In genomic region chr5:172833372-172833690, GRCh38 we compare ENCODE assay signal across 8 cellular contexts. TPM values are rescaled to one million over a fixed set of nuclear protein-coding genes. Genes with fewer than 3 reads are reported as not detected.
A peak's percentile ranks its signal among the peaks of the same experiment; 100 is the strongest.
DNase-seq lines count a peak whose midpoint lies in the region; ATAC-seq, FAIRE-seq and TF ChIP-seq lines count a peak whose summit lies in the region.

No MANE protein-coding gene starts in this region.

- peak overlapping the region; percentile 86 for H3K4me2 ChIP-seq in PC-9

- no TSS peak for BruUV-seq in PC-9 (replicated peaks; lab: Mats Ljungman, UMichigan)

- no peaks in the 10 kb centered on the region for H3K27me3 Mint-ChIP-seq in CD4-positive, alpha-beta T cell

- CTCF ChIA-PET in CD4-positive, alpha-beta T cell (lab: Charles Lee), result interaction anchor here (0.6 kb wide), 1 partner anchor 715 kb away, joined by 4 read pairs; no protein-coding TSS in a partner anchor
- CTCF ChIA-PET in PC-9 (lab: Charles Lee), result interaction anchor here (0.6 kb wide), 1 partner anchor 26 kb away, joined by 3 read pairs; no protein-coding TSS in a partner anchor

- intact Hi-C loops in CD4-positive, alpha-beta T cell (cut with DNase I, micrococcal nuclease), result loop anchor here (2.0 to 10.0 kb wide), 3 partner anchors 61 to 1449 kb away; partner anchors contain the start of gene NPM1 (in 1 of the 2)
- intact Hi-C loops in PC-9 (cut with micrococcal nuclease; ENCODE audit: unreplicated experiment), result no loop called here

- no peaks in the 10 kb centered on the region for H4K20me1 ChIP-seq in PC-9 (ENCODE audit: insufficient read depth)

- peaks cover 14% of the 10 kb centered on the region for H3F3A ChIP-seq in PC-9 (ENCODE audit: insufficient read depth, low read depth)

- no peaks in the 10 kb centered on the region for H3K9me3 Mint-ChIP-seq in CD4-positive, alpha-beta T cell

- peaks cover 5% of the 10 kb centered on the region for H3K36me3 Mint-ChIP-seq in CD4-positive, alpha-beta T cell (ENCODE audit: low read depth)

- no peak for DNase-seq in CD4-positive, alpha-beta T cell
- DNase-seq in PC-9 (no peak), epithelial cell of esophagus (ENCODE audit: low read depth) (no peak), HTR-8/SVneo (ENCODE audit: insufficient read length, low spot score) (no peak), urothelium cell line (ENCODE audit: low spot score) (no peak), C1 segment of cervical spinal cord (lab: John Stamatoyannopoulos, UW) (no peak)

- no peak overlapping the region for H2AFZ ChIP-seq in PC-9

- H3K79me2 ChIP-seq in PC-9 (ENCODE audit: low read depth), result peaks cover 39% of the 10 kb centered on the region

- no peaks in the 10 kb centered on the region for H3K36me3 ChIP-seq in PC-9 (ENCODE audit: low read depth)
- H3K36me3 ChIP-seq in neutrophil, result no peaks in the 10 kb centered on the region

- no peak for ATAC-seq in CD4-positive, alpha-beta T cell (ENCODE audit: poor library complexity)
- no peak for ATAC-seq in GM18861 (IDR thresholded peaks at IDR 0.05; ENCODE audit: unreplicated experiment)

- no peak for TF ChIP-seq CTCF in CD4-positive, alpha-beta T cell (IDR thresholded peaks at IDR 0.05)
- no peak for TF ChIP-seq CTCF in PC-9 (conservative IDR thresholded peaks at IDR 0.05)
- no peak for TF ChIP-seq CTCF in epithelial cell of esophagus (IDR thresholded peaks at IDR 0.05; ENCODE audit: insufficient read depth, low read depth, low read length, missing control alignments)
- TF ChIP-seq CTCF in neutrophil (IDR thresholded peaks at IDR 0.05), result no peak

- H3K4me3 Mint-ChIP-seq in CD4-positive, alpha-beta T cell, result peak overlapping the region; percentile 93

- H3K4me1 ChIP-seq in PC-9 (replicated peaks; ENCODE audit: insufficient read depth), result peaks cover 21% of the 10 kb centered on the region
- H3K4me1 ChIP-seq in neutrophil (ENCODE audit: control insufficient read depth in 1 of 2, insufficient read depth in 1 of 2, low read depth in 1 of 2, low read length in 1 of 2), result peaks cover 73 to 77% of the 10 kb centered on the region in 2 experiments

- peak overlapping the region; percentile 85; the same call in 1 of the 2 replicates for H3K4me3 ChIP-seq in PC-9
- H3K4me3 ChIP-seq in epithelial cell of esophagus (ENCODE audit: low read length), result peak overlapping the region; percentile 10
- peak overlapping the region; percentile 86 to 87 for H3K4me3 ChIP-seq in neutrophil (ENCODE audit: low read depth in 1 of 2, low read length in 1 of 2)

- H3K27me3 ChIP-seq in CD4-positive, alpha-beta T cell (ENCODE audit: control insufficient read depth, insufficient read depth, low read length), result no peaks in the 10 kb centered on the region
- H3K27me3 ChIP-seq in PC-9 (ENCODE audit: insufficient read depth, low read depth) (no peaks in the 10 kb centered on the region), neutrophil (no peaks in the 10 kb centered on the region)

- peaks cover 42% of the 10 kb centered on the region for H3K4me1 Mint-ChIP-seq in CD4-positive, alpha-beta T cell (ENCODE audit: low read depth)

- H3K9me2 ChIP-seq in PC-9 (ENCODE audit: insufficient read depth), result no peaks in the 10 kb centered on the region

- no peak overlapping the region for H3K27ac ChIP-seq in CD4-positive, alpha-beta T cell (ENCODE audit: low read depth, low read length)
- H3K27ac ChIP-seq in PC-9 (no peak overlapping the region), neutrophil (peak overlapping the region; percentile 90)

- peak overlapping the region; percentile 87 for H3K27ac Mint-ChIP-seq in CD4-positive, alpha-beta T cell

- no peaks in the 10 kb centered on the region for H3K9me3 ChIP-seq in CD4-positive, alpha-beta T cell (ENCODE audit: control insufficient read depth, low read length)
- H3K9me3 ChIP-seq in PC-9 (ENCODE audit: insufficient read depth, low read depth), result no peaks in the 10 kb centered on the region
- no peaks in the 10 kb centered on the region for H3K9me3 ChIP-seq in neutrophil

- POLR2A ChIA-PET in CD4-positive, alpha-beta T cell (lab: Charles Lee), result interaction anchor here (10.5 kb wide), 1 partner anchor 62 kb away, joined by 110 read pairs; the partner anchor contains the start of gene DUSP1
- POLR2A ChIA-PET in PC-9 (lab: Charles Lee; ENCODE audit: unreplicated experiment), result no interaction called here

- FAIRE-seq in HTR-8/SVneo (lab: Jason Lieb, UNC), result no peak
- no peak for FAIRE-seq in urothelium cell line (lab: Jason Lieb, UNC)

RNA-seq across cellular contexts. Expression of gene ERGIC1, which starts 0.7 kb away (rescaled TPM):
- total RNA-seq in CD4-positive, alpha-beta T cell, result 10 to 100 TPM; 51.0 to 52.4 TPM
- total RNA-seq in PC-9 (2021), result 106 and 159 TPM in 2 replicates

Comparison
In these comparisons a context has a peak if more than half of its experiments do, and no peak if none do; other contexts are left out.
1. H3K4me3 ChIP-seq: peak in every context shown above with its lines; median percentile 86 in neutrophil; 85 in PC-9; 10 in epithelial cell of esophagus.